1 cellular context compared by ENCODE assay signal in the genomic region with DNA sequence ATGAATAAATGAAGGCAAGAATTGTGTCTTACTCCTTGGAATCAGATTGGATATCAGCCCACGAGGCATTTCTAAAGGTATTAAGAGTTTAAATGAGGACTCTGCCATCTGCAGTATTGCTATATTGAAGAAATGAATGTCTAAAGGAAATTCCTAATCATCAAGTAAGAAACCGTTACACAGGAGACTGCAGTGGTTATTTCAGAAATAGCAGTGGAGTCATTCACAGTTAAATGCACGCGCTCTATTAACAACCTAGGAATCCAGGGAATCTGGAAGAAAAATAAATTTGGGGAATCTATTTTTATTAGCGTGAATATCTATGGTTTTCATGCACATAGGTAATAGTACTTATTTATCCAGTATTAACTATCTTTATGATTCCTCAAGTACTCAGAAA.
TF ChIP-seq lines count a peak whose summit lies in the region.

No MANE protein-coding gene starts in this region.

TF ChIP-seq in IMR-90, 13 proteins besides CTCF, POLR2A, EP300 and RAD21 (continued from another document):
- TF ChIP-seq BHLHE40 (IDR thresholded peaks at IDR 0.05; ENCODE audit: low read depth, low read length) (peak; percentile 41; the same call in 1 of the 2 replicates), SMC3 (IDR thresholded peaks at IDR 0.05; ENCODE audit: low read depth, low read length) (no peak), RCOR1 (IDR thresholded peaks at IDR 0.05; ENCODE audit: insufficient replicate concordance, low read length) (no peak), MAFK (IDR thresholded peaks at IDR 0.05; ENCODE audit: low read depth, low read length) (no peak)
